8 cellular contexts compared by ENCODE assay signal in genomic region chrX:73855546-73855945, GRCh38. TPM values are rescaled to one million over a fixed set of nuclear protein-coding genes. Genes with fewer than 3 reads are reported as not detected.
A peak's percentile ranks its signal among the peaks of the same experiment; 100 is the strongest.
DNase-seq lines count a peak whose midpoint lies in the region; ATAC-seq and TF ChIP-seq lines count a peak whose summit lies in the region.

No MANE protein-coding gene starts in this region.

- H4K20me1 ChIP-seq in neural cell (ENCODE audit: insufficient read depth), result no peaks in the 10 kb centered on the region

- no peak overlapping the region for H2AFZ ChIP-seq in neural cell (ENCODE audit: low read depth, low read length)

- TF ChIP-seq CTCF in neural cell (IDR thresholded peaks at IDR 0.05; ENCODE audit: poor library complexity, severe bottlenecking), result peak; percentile 77

- no peaks in the 10 kb centered on the region for H3K4me1 ChIP-seq in NT2/D1 (ENCODE audit: insufficient read depth, insufficient read length)

- peaks cover 19% of the 10 kb centered on the region; the same call in 1 of the 2 replicates for H3K9me3 ChIP-seq in NT2/D1 (ENCODE audit: insufficient read depth, low read length)
- no peaks in the 10 kb centered on the region for H3K9me3 ChIP-seq in neural cell (ENCODE audit: low read length)

- peak; percentile 82 for TF ChIP-seq RAD21 in neural cell (conservative IDR thresholded peaks at IDR 0.05)

- H3K4me3 ChIP-seq in NT2/D1 (ENCODE audit: insufficient read length, low read depth) (no peak overlapping the region), neural cell (ENCODE audit: low read length) (no peak overlapping the region)

- H3K36me3 ChIP-seq in NT2/D1 (ENCODE audit: insufficient read depth, insufficient read length, low read length) (no peaks in the 10 kb centered on the region), neural cell (ENCODE audit: insufficient read depth, low read length) (no peaks in the 10 kb centered on the region)

- H3K9ac ChIP-seq in NT2/D1 (ENCODE audit: insufficient read length, low read depth) (no peak overlapping the region), neural cell (ENCODE audit: low read length) (no peak overlapping the region)

- H3K79me2 ChIP-seq in neural cell (replicated peaks; ENCODE audit: insufficient read depth, low read length), result no peaks in the 10 kb centered on the region

- no peaks in the 10 kb centered on the region for H3F3A ChIP-seq in neural cell (ENCODE audit: insufficient read depth, low read length, poor library complexity, severe bottlenecking)

- ATAC-seq in esophagus mucosa (peak; percentile 24), HG03457 (IDR thresholded peaks at IDR 0.05; ENCODE audit: unreplicated experiment) (no peak)

- no peak for TF ChIP-seq EP300 in neural cell (conservative IDR thresholded peaks at IDR 0.05; ENCODE audit: poor library complexity, severe bottlenecking)

- H3K9me2 ChIP-seq in neural cell (ENCODE audit: insufficient read depth, low read length), result no peaks in the 10 kb centered on the region

- DNase-seq in DMS153 treated with DMSO at 0.1 percent for 48 hours (lab: John Stamatoyannopoulos, UW; ENCODE audit: unreplicated experiment) (peak; percentile 2), HK-2 (ENCODE audit: unreplicated experiment) (peak; percentile 54), NT2/D1 (ENCODE audit: low read depth, low spot score) (peak; percentile 64), activated T-cell treated with anti-CD3 and anti-CD28 coated beads for 1 hour (ENCODE audit: low read depth) (peak; percentile 30), stromal cell of bone marrow (ENCODE audit: low read depth) (peak; percentile 49)

- H3K27ac ChIP-seq in neural cell (ENCODE audit: low read length), result no peak overlapping the region

- no peaks in the 10 kb centered on the region for H3K27me3 ChIP-seq in NT2/D1 (ENCODE audit: insufficient read depth, insufficient read length)
- H3K27me3 ChIP-seq in neural cell (ENCODE audit: insufficient read depth, low read depth, low read length), result no peaks in the 10 kb centered on the region

- no peak overlapping the region for H3K4me2 ChIP-seq in neural cell (ENCODE audit: low read length)

TF ChIP-seq in neural cell, 6 proteins besides CTCF, POLR2A, EP300 and RAD21:
- TF ChIP-seq SMC3 (conservative IDR thresholded peaks at IDR 0.05; ENCODE audit: poor library complexity), result peak; percentile 81
- no peak for TF ChIP-seq EZH2 (IDR thresholded peaks at IDR 0.05; ENCODE audit: borderline replicate concordance, insufficient read depth, low read length, poor library complexity, severe bottlenecking)

RNA-seq across cellular contexts. Expression of gene XIST, which starts 3.0 kb away (rescaled TPM):
- 115 TPM for total RNA-seq in esophagus mucosa
- polyA plus RNA-seq in neural cell, result 0.04 and 0.31 TPM in 2 replicates
- 0.12 and 0.49 TPM in 2 replicates for polyA minus RNA-seq in neural cell

Comparison
In these comparisons a context has a peak if more than half of its experiments do, and no peak if none do; other contexts are left out.
1. DNase-seq: peak in every context shown above with its lines; median percentile 64 in NT2/D1; 54 in HK-2; 49 in stromal cell of bone marrow; 30 in activated T-cell treated with anti-CD3 and anti-CD28 coated beads for 1 hour; 2 in DMS153 treated with DMSO at 0.1 percent for 48 hours.